In the genomic region with DNA sequence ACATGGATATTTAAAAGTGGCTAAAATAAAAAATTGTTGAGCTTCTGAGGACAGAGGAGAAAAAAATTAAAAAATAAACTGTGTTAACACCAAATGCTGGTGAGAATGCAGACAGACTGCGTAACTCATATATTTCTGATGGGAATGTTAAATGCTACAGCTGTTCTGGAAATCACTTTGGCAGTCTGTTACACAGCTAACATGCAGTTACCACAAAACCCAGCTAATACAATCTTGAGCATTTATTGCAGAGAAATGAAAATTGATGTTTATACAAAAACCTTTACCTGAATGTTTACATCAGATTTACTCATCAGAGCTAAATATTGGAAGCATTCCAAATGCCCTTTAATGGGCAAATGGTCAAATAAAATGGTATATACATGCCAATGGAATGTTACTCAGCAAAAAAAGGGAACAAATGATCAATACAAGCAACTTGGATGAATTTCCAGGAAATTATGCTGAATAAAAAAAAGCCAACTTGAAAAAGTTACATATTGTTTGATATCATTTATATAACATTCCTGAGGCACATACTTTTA, we compare ENCODE assay signal across 32 cellular contexts.
"Had no signal": no experiment of that assay in that cellular context is flagged by ENCODE, and none has a peak within 500 bp of the region (broad histone marks: within the 10 kb centered on the region; RNA-seq: fewer than 3 reads in every experiment).

No MANE protein-coding gene starts in this region.

- H3K4me3 ChIP-seq: ascending aorta, esophagus squamous epithelium, gastroesophageal sphincter, heart right ventricle had no signal

- H3K4me1 Mint-ChIP-seq: activated CD4-positive, alpha-beta T cell treated with anti-CD3 and anti-CD28 coated beads for 36 hours; activated CD4-positive, alpha-beta T cell treated with anti-CD3 and anti-CD28 coated beads, Interleukin-2, amount 10 ng/mL, durations not matched to agents 24 days and 14 days; activated CD8-positive, alpha-beta memory T cell treated with anti-CD3 and anti-CD28 coated beads, Interleukin-2, amount 10 ng/mL, durations not matched to agents 7 days and 5 days; activated naive CD4-positive, alpha-beta T cell treated with anti-CD3 and anti-CD28 coated beads, Interleukin-2, amount 10 ng/mL, durations not matched to agents 7 days and 5 days; activated naive CD8-positive, alpha-beta T cell treated with anti-CD3 and anti-CD28 coated beads, Interleukin-2, amount 10 ng/mL, durations not matched to agents 7 days and 5 days; brain had no signal

- H3K27me3 Mint-ChIP-seq: brain had no signal

- DNase-seq: activated CD4-positive, alpha-beta memory T cell treated with anti-CD3 and anti-CD28 coated beads for 36 hours; activated CD4-positive, alpha-beta T cell treated with anti-CD3 and anti-CD28 coated beads for 36 hours; activated CD4-positive, alpha-beta T cell treated with anti-CD3 and anti-CD28 coated beads, Interleukin-2, amount 10 ng/mL, durations not matched to agents 24 days and 14 days; activated CD4-positive, CD25-positive, alpha-beta regulatory T cell; activated CD4-positive, CD25-positive, alpha-beta regulatory T cell treated with anti-CD3 and anti-CD28 coated beads, Interleukin-2, amount 50 U/mL, for 72 hours; activated CD8-positive, alpha-beta memory T cell treated with anti-CD3 and anti-CD28 coated beads, Interleukin-2, amount 10 ng/mL, durations not matched to agents 7 days and 5 days; activated CD8-positive, alpha-beta memory T cell treated with anti-CD3 and anti-CD28 coated beads, Interleukin-2, amount 50 U/mL, for 4 hours; activated CD8-positive, alpha-beta T cell treated with anti-CD3 and anti-CD28 coated beads, Interleukin-2, amount 10 ng/mL, durations not matched to agents 7 days and 5 days; activated gamma-delta T cell; activated naive CD4-positive, alpha-beta T cell; activated naive CD4-positive, alpha-beta T cell treated with anti-CD3 and anti-CD28 coated beads, Interleukin-2, amount 10 ng/mL, durations not matched to agents 7 days and 5 days; activated naive CD8-positive, alpha-beta T cell treated with anti-CD3 and anti-CD28 coated beads, Interleukin-2, amount 10 ng/mL, durations not matched to agents 7 days and 5 days; activated T-cell treated with anti-CD3 and anti-CD28 coated beads, Interleukin-2, amount 50 U/mL, for 1 hour; activated T-cell treated with anti-CD3 and anti-CD28 coated beads, Interleukin-2, amount 50 U/mL, for 48 hours; caudate nucleus; cortex of kidney; dermis blood vessel endothelial cell; effector CD4-positive, alpha-beta T cell; effector memory CD8-positive, alpha-beta T cell; esophagus squamous epithelium; foreskin melanocyte; heart right ventricle; T-helper 1 cell; T-helper 17 cell; T1000 had no signal

- ATAC-seq: activated CD4-positive, alpha-beta T cell treated with anti-CD3 and anti-CD28 coated beads for 36 hours; activated CD8-positive, alpha-beta memory T cell treated with anti-CD3 and anti-CD28 coated beads, Interleukin-2, amount 10 ng/mL, durations not matched to agents 7 days and 5 days; activated CD8-positive, alpha-beta T cell treated with anti-CD3 and anti-CD28 coated beads, Interleukin-2, amount 10 ng/mL, durations not matched to agents 7 days and 5 days; activated naive CD4-positive, alpha-beta T cell treated with anti-CD3 and anti-CD28 coated beads, Interleukin-2, amount 50 U/mL, for 72 hours; effector memory CD8-positive, alpha-beta T cell; gastroesophageal sphincter; heart right ventricle; T-helper 17 cell had no signal

- H3K4me1 ChIP-seq: ascending aorta, esophagus squamous epithelium, gastroesophageal sphincter, heart right ventricle had no signal

- H3K9me3 ChIP-seq: ascending aorta, esophagus squamous epithelium, gastroesophageal sphincter had no signal

- H3K36me3 Mint-ChIP-seq: activated CD4-positive, alpha-beta memory T cell treated with anti-CD3 and anti-CD28 coated beads for 36 hours; activated naive CD4-positive, alpha-beta T cell treated with anti-CD3 and anti-CD28 coated beads, Interleukin-2, amount 10 ng/mL, durations not matched to agents 7 days and 5 days; activated naive CD8-positive, alpha-beta T cell treated with anti-CD3 and anti-CD28 coated beads, Interleukin-2, amount 10 ng/mL, durations not matched to agents 7 days and 5 days had no signal

- H3K36me3 ChIP-seq: ascending aorta had no signal

- H3K27ac Mint-ChIP-seq: activated CD4-positive, alpha-beta memory T cell treated with anti-CD3 and anti-CD28 coated beads for 36 hours; activated CD4-positive, alpha-beta T cell treated with anti-CD3 and anti-CD28 coated beads for 36 hours; activated CD4-positive, alpha-beta T cell treated with anti-CD3 and anti-CD28 coated beads, Interleukin-2, amount 10 ng/mL, durations not matched to agents 24 days and 14 days; activated CD8-positive, alpha-beta memory T cell treated with anti-CD3 and anti-CD28 coated beads, Interleukin-2, amount 10 ng/mL, durations not matched to agents 7 days and 5 days; activated CD8-positive, alpha-beta T cell treated with anti-CD3 and anti-CD28 coated beads, Interleukin-2, amount 10 ng/mL, durations not matched to agents 7 days and 5 days; activated naive CD4-positive, alpha-beta T cell treated with anti-CD3 and anti-CD28 coated beads, Interleukin-2, amount 10 ng/mL, durations not matched to agents 7 days and 5 days; activated naive CD4-positive, alpha-beta T cell treated with anti-CD3 and anti-CD28 coated beads, Interleukin-2, amount 50 U/mL, for 72 hours; activated naive CD8-positive, alpha-beta T cell treated with anti-CD3 and anti-CD28 coated beads, Interleukin-2, amount 10 ng/mL, durations not matched to agents 7 days and 5 days; activated T-helper 1 cell treated with anti-CD3 and anti-CD28 coated beads, Interleukin-12 subunit alpha, Interleukin-12 subunit beta, Interleukin-2, Interleukin-4 antibody, amounts not matched to agents 30 ng/mL and 10 ng/mL and 1 ng/mL, durations not matched to agents 14 hours and 24 hours and 36 hours; brain; effector memory CD8-positive, alpha-beta T cell; T-helper 17 cell; T-helper 2 cell treated with Interferon-gamma antibody and Interleukin-4, amounts not matched to agents 5 μg/mL and 100 μg/mL, for 36 hours had no signal

- H3K9me3 Mint-ChIP-seq: activated CD4-positive, alpha-beta T cell treated with anti-CD3 and anti-CD28 coated beads, Interleukin-2, amount 10 ng/mL, durations not matched to agents 24 days and 14 days; activated naive CD4-positive, alpha-beta T cell treated with anti-CD3 and anti-CD28 coated beads, Interleukin-2, amount 10 ng/mL, durations not matched to agents 7 days and 5 days; activated T-helper 1 cell treated with anti-CD3 and anti-CD28 coated beads, Interleukin-12 subunit alpha, Interleukin-12 subunit beta, Interleukin-2, Interleukin-4 antibody, amounts not matched to agents 30 ng/mL and 10 ng/mL and 1 ng/mL, durations not matched to agents 14 hours and 24 hours and 36 hours; effector memory CD8-positive, alpha-beta T cell; T-helper 2 cell treated with Interferon-gamma antibody and Interleukin-4, amounts not matched to agents 5 μg/mL and 100 μg/mL, for 36 hours had no signal

- H3K4me3 Mint-ChIP-seq: activated CD4-positive, alpha-beta memory T cell treated with anti-CD3 and anti-CD28 coated beads for 36 hours; activated CD4-positive, alpha-beta T cell treated with anti-CD3 and anti-CD28 coated beads for 36 hours; activated CD4-positive, alpha-beta T cell treated with anti-CD3 and anti-CD28 coated beads, Interleukin-2, amount 10 ng/mL, durations not matched to agents 24 days and 14 days; activated CD8-positive, alpha-beta memory T cell treated with anti-CD3 and anti-CD28 coated beads, Interleukin-2, amount 10 ng/mL, durations not matched to agents 7 days and 5 days; activated CD8-positive, alpha-beta T cell treated with anti-CD3 and anti-CD28 coated beads, Interleukin-2, amount 10 ng/mL, durations not matched to agents 7 days and 5 days; activated naive CD4-positive, alpha-beta T cell treated with anti-CD3 and anti-CD28 coated beads, Interleukin-2, amount 10 ng/mL, durations not matched to agents 7 days and 5 days; activated naive CD8-positive, alpha-beta T cell treated with anti-CD3 and anti-CD28 coated beads, Interleukin-2, amount 10 ng/mL, durations not matched to agents 7 days and 5 days; activated T-helper 1 cell treated with anti-CD3 and anti-CD28 coated beads, Interleukin-12 subunit alpha, Interleukin-12 subunit beta, Interleukin-2, Interleukin-4 antibody, amounts not matched to agents 30 ng/mL and 10 ng/mL and 1 ng/mL, durations not matched to agents 14 hours and 24 hours and 36 hours; brain; effector memory CD8-positive, alpha-beta T cell; T-helper 17 cell; T-helper 2 cell treated with Interferon-gamma antibody and Interleukin-4, amounts not matched to agents 5 μg/mL and 100 μg/mL, for 36 hours had no signal

- H3K27me3 ChIP-seq: ascending aorta, esophagus squamous epithelium, gastroesophageal sphincter, heart right ventricle had no signal

- H3K27ac ChIP-seq: ascending aorta, epithelial cell of prostate, esophagus squamous epithelium, gastroesophageal sphincter, heart right ventricle had no signal
